ENCODE assay signal across 1 cellular context in the genomic region with DNA sequence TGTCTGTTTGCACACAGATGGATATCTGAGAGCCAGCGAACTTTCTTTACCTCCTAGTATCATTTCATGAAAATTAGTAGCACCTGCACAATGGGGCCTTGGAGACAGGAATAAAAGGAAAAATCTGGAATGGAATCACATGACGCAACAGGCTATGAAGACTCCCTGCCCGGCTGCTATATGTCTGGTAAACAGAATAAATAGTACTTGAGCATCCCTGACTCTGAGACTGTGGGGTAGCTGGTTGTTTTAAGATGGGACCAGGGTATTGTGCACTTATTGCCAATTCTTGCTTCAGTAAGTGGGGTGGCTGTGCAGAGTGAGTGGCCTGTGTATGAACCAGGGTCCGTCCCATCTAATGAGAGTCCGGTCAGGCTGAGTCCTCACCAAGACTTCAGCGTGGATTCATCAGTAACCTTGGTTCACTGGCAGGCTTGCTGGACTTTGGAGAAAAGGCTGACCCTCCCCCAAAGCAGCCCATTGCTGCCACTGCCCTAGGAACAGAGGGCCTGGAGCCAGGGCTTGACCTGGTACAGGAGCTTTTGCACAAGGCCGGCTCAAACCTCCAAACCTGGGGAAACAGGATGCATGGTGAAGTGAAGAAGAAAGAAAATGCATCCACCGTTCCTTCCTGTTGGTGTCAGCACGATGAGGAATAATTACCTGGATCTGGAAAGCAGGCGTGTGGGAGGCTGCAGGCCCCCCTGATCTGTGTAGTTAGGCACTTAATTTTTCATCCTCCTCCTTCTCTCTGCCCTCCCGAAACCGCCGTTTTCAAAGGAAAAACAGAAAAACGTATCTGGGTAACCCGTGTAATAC.
TF ChIP-seq lines count a peak whose summit lies in the region.

No MANE protein-coding gene starts in this region.

TF ChIP-seq in H1, 55 proteins besides CTCF, POLR2A, EP300 and RAD21:
- no peak for TF ChIP-seq RNF2 (IDR thresholded peaks at IDR 0.05; ENCODE audit: borderline replicate concordance, low read depth, low read length, missing control alignments, poor library complexity, severe bottlenecking)
- TF ChIP-seq BCL11A (IDR thresholded peaks at IDR 0.05; ENCODE audit: low read depth in 2 of 2, low read length in 2 of 2), result no peak
- TF ChIP-seq NRF1 (IDR thresholded peaks at IDR 0.05; ENCODE audit: low read depth, low read length), result no peak
- TF ChIP-seq TBP (IDR thresholded peaks at IDR 0.05; ENCODE audit: low read depth, low read length), result no peak
- no peak for TF ChIP-seq CHD2 (IDR thresholded peaks at IDR 0.05; ENCODE audit: low read length)
- TF ChIP-seq TEAD4 (IDR thresholded peaks at IDR 0.05; ENCODE audit: low read depth, low read length), result no peak
- TF ChIP-seq NANOG (IDR thresholded peaks at IDR 0.05; ENCODE audit: insufficient read depth, low read depth, low read length, poor library complexity, severe bottlenecking), result no peak
- TF ChIP-seq, protein P1, sequence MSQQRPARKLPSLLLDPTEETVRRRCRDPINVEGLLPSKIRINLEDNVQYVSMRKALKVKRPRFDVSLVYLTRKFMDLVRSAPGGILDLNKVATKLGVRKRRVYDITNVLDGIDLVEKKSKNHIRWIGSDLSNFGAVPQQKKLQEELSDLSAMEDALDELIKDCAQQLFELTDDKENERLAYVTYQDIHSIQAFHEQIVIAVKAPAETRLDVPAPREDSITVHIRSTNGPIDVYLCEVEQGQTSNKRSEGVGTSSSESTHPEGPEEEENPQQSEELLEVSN (IDR thresholded peaks at IDR 0.05), result no peak
- no peak for TF ChIP-seq PHF8 (conservative IDR thresholded peaks at IDR 0.05; ENCODE audit: low read depth, low read length)
- TF ChIP-seq RFX5 (IDR thresholded peaks at IDR 0.05; ENCODE audit: borderline replicate concordance, low read depth, low read length), result no peak
- TF ChIP-seq, protein P2, sequence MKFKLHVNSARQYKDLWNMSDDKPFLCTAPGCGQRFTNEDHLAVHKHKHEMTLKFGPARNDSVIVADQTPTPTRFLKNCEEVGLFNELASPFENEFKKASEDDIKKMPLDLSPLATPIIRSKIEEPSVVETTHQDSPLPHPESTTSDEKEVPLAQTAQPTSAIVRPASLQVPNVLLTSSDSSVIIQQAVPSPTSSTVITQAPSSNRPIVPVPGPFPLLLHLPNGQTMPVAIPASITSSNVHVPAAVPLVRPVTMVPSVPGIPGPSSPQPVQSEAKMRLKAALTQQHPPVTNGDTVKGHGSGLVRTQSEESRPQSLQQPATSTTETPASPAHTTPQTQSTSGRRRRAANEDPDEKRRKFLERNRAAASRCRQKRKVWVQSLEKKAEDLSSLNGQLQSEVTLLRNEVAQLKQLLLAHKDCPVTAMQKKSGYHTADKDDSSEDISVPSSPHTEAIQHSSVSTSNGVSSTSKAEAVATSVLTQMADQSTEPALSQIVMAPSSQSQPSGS (IDR thresholded peaks at IDR 0.05; ENCODE audit: low read length), result no peak
- no peak for TF ChIP-seq JUN (IDR thresholded peaks at IDR 0.05; ENCODE audit: low read depth, low read length)
